Comparison of ENCODE assay signal across 13 cellular contexts in the genomic region with DNA sequence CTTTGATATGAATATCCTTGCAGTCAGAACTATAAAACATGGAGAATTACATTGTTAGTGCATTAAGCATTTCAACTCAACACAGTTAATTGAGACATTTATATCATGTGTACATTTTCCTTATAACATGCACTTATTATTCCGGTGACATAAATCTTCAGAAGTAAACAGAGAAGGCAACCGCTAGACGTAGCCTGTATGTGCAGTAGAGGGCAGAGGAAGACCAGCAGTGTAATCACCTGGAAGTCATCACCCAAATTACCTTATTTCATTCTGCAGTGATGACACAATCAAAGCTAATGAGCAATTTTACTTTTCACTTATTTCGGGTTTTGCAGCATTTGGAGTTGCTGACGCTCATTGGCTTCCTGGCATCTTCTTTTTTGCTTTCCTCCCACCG.
DNase-seq lines count a peak whose midpoint lies in the region; ATAC-seq and TF ChIP-seq lines count a peak whose summit lies in the region.
"Had no signal": no experiment of that assay in that cellular context is flagged by ENCODE, and none has a peak within 500 bp of the region (broad histone marks: within the 10 kb centered on the region; RNA-seq: fewer than 3 reads in every experiment).

No MANE protein-coding gene starts in this region.

- peaks cover 12% of the 10 kb centered on the region for H3K4me1 Mint-ChIP-seq in endothelial cell (ENCODE audit: unreplicated experiment)

- H3K27ac ChIP-seq in WERI-Rb-1, result no peak overlapping the region
- no peak overlapping the region for H3K27ac ChIP-seq in lower lobe of right lung
- no peak overlapping the region for H3K27ac ChIP-seq in body of pancreas

- no peak overlapping the region for H3K4me3 Mint-ChIP-seq in endothelial cell (ENCODE audit: unreplicated experiment)
- H3K4me3 Mint-ChIP-seq: CD4-positive, alpha-beta memory T cell; nephron progenitor cell had no signal

- H3K9me3 Mint-ChIP-seq in endothelial cell (ENCODE audit: unreplicated experiment), result no peaks in the 10 kb centered on the region
- H3K9me3 Mint-ChIP-seq: CD4-positive, alpha-beta memory T cell; nephron progenitor cell had no signal

- intact Hi-C loops in lower lobe of right lung (cut with DNase I), result no loop called here
- intact Hi-C loops in body of pancreas (cut with DNase I), result no loop called here

- no peak overlapping the region for H3K27ac Mint-ChIP-seq in endothelial cell (ENCODE audit: unreplicated experiment)
- H3K27ac Mint-ChIP-seq: CD4-positive, alpha-beta memory T cell; nephron progenitor cell had no signal

- no peaks in the 10 kb centered on the region for H3K4me1 ChIP-seq in lower lobe of right lung
- H3K4me1 ChIP-seq in body of pancreas, result peaks cover 9% of the 10 kb centered on the region

- no peak for TF ChIP-seq POLR2A in body of pancreas (IDR thresholded peaks at IDR 0.05)

- ATAC-seq in lower lobe of right lung (no peak), body of pancreas (no peak)
- ATAC-seq: sciatic nerve had no signal

- DNase-seq in AG09319 (ENCODE audit: extremely low read depth, low read depth) (no peak), WERI-Rb-1 (no peak), lower lobe of right lung (no peak), endothelial cell (ENCODE audit: low spot score) (no peak), body of pancreas (no peak), COR-L47 (lab: John Stamatoyannopoulos, UW) (no peak)
- DNase-seq: CD4-positive, alpha-beta memory T cell; NCI-H1048; NCI-H774; nephron progenitor cell; stimulated activated naive CD4-positive, alpha-beta T cell had no signal

- no peak overlapping the region for H3K4me3 ChIP-seq in WERI-Rb-1 (ENCODE audit: low read depth, low read length)
- no peak overlapping the region for H3K4me3 ChIP-seq in lower lobe of right lung
- no peak overlapping the region for H3K4me3 ChIP-seq in body of pancreas

- TF ChIP-seq CTCF in AG09319 (IDR thresholded peaks at IDR 0.05; ENCODE audit: low read depth, low read length), result peak; percentile 47
- TF ChIP-seq CTCF in WERI-Rb-1 (IDR thresholded peaks at IDR 0.05; ENCODE audit: low read depth, low read length), result peak; percentile 17; the same call in 1 of the 2 replicates
- peak; percentile 25 for TF ChIP-seq CTCF in lower lobe of right lung (IDR thresholded peaks at IDR 0.05)
- TF ChIP-seq CTCF in endothelial cell (IDR thresholded peaks at IDR 0.05; ENCODE audit: unreplicated experiment), result no peak
- TF ChIP-seq CTCF in body of pancreas (IDR thresholded peaks at IDR 0.05), result peak in 2 of 7 experiments; percentile 6 to 15

- TF ChIP-seq RAD21 in Ishikawa (IDR thresholded peaks at IDR 0.05; ENCODE audit: low read depth), result peak; percentile 35

- no peak for TF ChIP-seq EP300 in Ishikawa (IDR thresholded peaks at IDR 0.05; ENCODE audit: borderline replicate concordance)

- WGBS in body of pancreas, 2 donors, result 88 to 94% methylated on average over 6 of the region's 6 CpGs

- H3K27me3 ChIP-seq in WERI-Rb-1 (ENCODE audit: insufficient read depth, low read depth, severe bottlenecking), result no peaks in the 10 kb centered on the region
- H3K27me3 ChIP-seq in lower lobe of right lung (ENCODE audit: low read depth), result no peaks in the 10 kb centered on the region
- no peaks in the 10 kb centered on the region for H3K27me3 ChIP-seq in body of pancreas

- H3K36me3 Mint-ChIP-seq in endothelial cell (ENCODE audit: low read depth, unreplicated experiment), result no peaks in the 10 kb centered on the region
- H3K36me3 Mint-ChIP-seq: CD4-positive, alpha-beta memory T cell had no signal

- H3K36me3 ChIP-seq in WERI-Rb-1 (no peaks in the 10 kb centered on the region), lower lobe of right lung (no peaks in the 10 kb centered on the region), body of pancreas (replicated peaks in 1 of 2; ENCODE audit: insufficient read depth in 1 of 2, low read depth in 2 of 2) (no peaks in the 10 kb centered on the region)

- no peaks in the 10 kb centered on the region for H3K27me3 Mint-ChIP-seq in endothelial cell (ENCODE audit: unreplicated experiment)

- no peaks in the 10 kb centered on the region for H3K9me3 ChIP-seq in WERI-Rb-1 (ENCODE audit: severe bottlenecking)
- no peaks in the 10 kb centered on the region for H3K9me3 ChIP-seq in lower lobe of right lung
- H3K9me3 ChIP-seq in body of pancreas, result no peaks in the 10 kb centered on the region

TF ChIP-seq in Ishikawa, 13 proteins besides CTCF, POLR2A, EP300 and RAD21:
- TF ChIP-seq TEAD4 (IDR thresholded peaks at IDR 0.05) (no peak), EGR1 (IDR thresholded peaks at IDR 0.05) (no peak), TCF12 (IDR thresholded peaks at IDR 0.05; ENCODE audit: low read depth) (no peak), CREB1 (IDR thresholded peaks at IDR 0.05; ENCODE audit: low read depth) (no peak), YY1 (IDR thresholded peaks at IDR 0.05; ENCODE audit: low read depth) (no peak), TAF1 (IDR thresholded peaks at IDR 0.05; ENCODE audit: low read depth) (no peak), CEBPB (IDR thresholded peaks at IDR 0.05) (no peak), REST (IDR thresholded peaks at IDR 0.05; ENCODE audit: low read depth) (no peak), USF1 (IDR thresholded peaks at IDR 0.05) (no peak), FOXM1 (IDR thresholded peaks at IDR 0.05; ENCODE audit: borderline replicate concordance, low read depth) (no peak), NFIC (IDR thresholded peaks at IDR 0.05) (no peak), ZBTB7A (IDR thresholded peaks at IDR 0.05; ENCODE audit: low read depth) (no peak)
- TF ChIP-seq, protein P1, sequence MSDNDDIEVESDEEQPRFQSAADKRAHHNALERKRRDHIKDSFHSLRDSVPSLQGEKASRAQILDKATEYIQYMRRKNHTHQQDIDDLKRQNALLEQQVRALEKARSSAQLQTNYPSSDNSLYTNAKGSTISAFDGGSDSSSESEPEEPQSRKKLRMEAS (IDR thresholded peaks at IDR 0.05), result no peak
